In the genomic region with DNA sequence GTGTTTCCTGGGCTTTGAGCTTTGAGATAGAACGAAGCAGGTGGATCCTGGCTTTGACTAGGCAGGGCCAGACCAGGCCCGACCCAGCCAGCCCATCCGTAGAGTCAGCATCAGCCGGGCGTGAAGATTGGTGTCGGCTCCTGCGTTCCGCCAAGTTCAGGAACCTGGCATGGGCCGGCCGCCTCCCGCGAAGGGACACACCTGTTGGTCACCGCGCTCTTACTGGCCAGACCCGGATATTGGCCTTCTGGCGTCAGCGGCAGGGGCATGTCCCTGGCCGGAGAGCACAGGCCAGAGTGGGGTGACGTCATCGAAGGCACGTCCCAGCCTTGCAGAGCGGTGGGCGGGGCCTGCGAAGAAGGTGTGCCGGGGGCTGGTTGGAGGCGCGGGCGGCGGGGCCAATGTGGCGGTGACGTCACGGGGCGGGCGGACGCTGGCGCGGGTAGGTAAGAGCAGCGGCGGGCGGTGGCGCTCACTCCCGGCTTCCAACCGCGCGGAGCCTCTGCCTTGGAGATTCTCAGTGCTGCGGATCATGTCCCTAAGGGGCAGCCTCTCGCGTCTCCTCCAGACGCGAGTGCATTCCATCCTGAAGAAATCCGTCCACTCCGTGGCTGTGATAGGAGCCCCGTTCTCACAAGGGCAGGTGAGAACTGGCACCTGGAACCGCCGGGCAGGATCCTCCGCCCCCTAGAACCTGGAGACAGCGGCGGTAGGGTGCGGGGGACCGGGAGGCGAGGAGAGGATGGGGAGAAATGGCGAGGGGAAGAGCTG, we compare ENCODE assay signal across 8 cellular contexts. TPM values are rescaled to one million over a fixed set of nuclear protein-coding genes. Genes with fewer than 3 reads are reported as not detected.
DNase-seq lines count a peak whose midpoint lies in the region; ATAC-seq and TF ChIP-seq lines count a peak whose summit lies in the region.

A gene (plus strand): TSS at position 475 of the 771 bp plus-strand sequence. CDS start 58 bp downstream, at position 533.

- no peak for TF ChIP-seq CTCF in osteocyte (IDR thresholded peaks at IDR 0.05)
- TF ChIP-seq CTCF in thyroid gland (IDR thresholded peaks at IDR 0.05): no peak

- peak; percentile 86 for DNase-seq in NCI-H1092 (lab: John Stamatoyannopoulos, UW)
- peak; percentile 97 for DNase-seq in activated naive CD8-positive, alpha-beta T cell treated with anti-CD3 and anti-CD28 coated beads for 36 hours
- DNase-seq in head of caudate nucleus: peak; percentile 88 to 99 (median 97)
- DNase-seq in osteocyte (ENCODE audit: extremely low spot score, unreplicated experiment): peak; percentile 97
- peak; percentile 100 for DNase-seq in thyroid gland

- peaks cover 38 to 51% of the 10 kb centered on the region in 2 donors for H3K4me1 ChIP-seq in thyroid gland

- H3K27ac ChIP-seq in thyroid gland: peak within 1 kb of the TSS; percentile 87 to 96 (median 93)

- H3K27ac Mint-ChIP-seq in activated naive CD8-positive, alpha-beta T cell treated with anti-CD3 and anti-CD28 coated beads for 36 hours: peak within 1 kb of the TSS; percentile 34
- H3K27ac Mint-ChIP-seq in osteocyte (ENCODE audit: unreplicated experiment): peak within 1 kb of the TSS; percentile 97

- peak within 1 kb of the TSS; percentile 83 for H3K4me3 Mint-ChIP-seq in activated naive CD8-positive, alpha-beta T cell treated with anti-CD3 and anti-CD28 coated beads for 36 hours
- peak within 1 kb of the TSS; percentile 81 for H3K4me3 Mint-ChIP-seq in osteocyte (ENCODE audit: unreplicated experiment)

- H3K9me3 ChIP-seq in thyroid gland: no peaks in the 10 kb centered on the region

- intact Hi-C loops in head of caudate nucleus (cut with DNase I): loop anchor here (5.0 kb wide), 1 partner anchor 48 kb away; no protein-coding TSS in a partner anchor
- intact Hi-C loops in thyroid gland (cut with DNase I): loop anchor here (10.0 kb wide), 1 partner anchor 45 kb away; no protein-coding TSS in a partner anchor

- peaks cover 16% of the 10 kb centered on the region for H3K27me3 Mint-ChIP-seq in activated naive CD8-positive, alpha-beta T cell treated with anti-CD3 and anti-CD28 coated beads for 36 hours
- H3K27me3 Mint-ChIP-seq in osteocyte (ENCODE audit: unreplicated experiment): peaks cover 15% of the 10 kb centered on the region

- H3K36me3 ChIP-seq in thyroid gland: no peaks in the 10 kb centered on the region

- 0 to 1% methylated on average over 18 to 47 of the region's 62 CpGs for WGBS in thyroid gland, 2 donors

- H3K36me3 Mint-ChIP-seq in activated naive CD8-positive, alpha-beta T cell treated with anti-CD3 and anti-CD28 coated beads for 36 hours: peaks cover 3% of the 10 kb centered on the region
- H3K36me3 Mint-ChIP-seq in osteocyte (ENCODE audit: unreplicated experiment): peaks cover 6% of the 10 kb centered on the region

- H3K4me1 Mint-ChIP-seq in activated naive CD8-positive, alpha-beta T cell treated with anti-CD3 and anti-CD28 coated beads for 36 hours: peaks cover 37% of the 10 kb centered on the region
- peaks cover 32% of the 10 kb centered on the region for H3K4me1 Mint-ChIP-seq in osteocyte (ENCODE audit: unreplicated experiment)

- H3K9me3 Mint-ChIP-seq in activated naive CD8-positive, alpha-beta T cell treated with anti-CD3 and anti-CD28 coated beads for 36 hours: no peaks in the 10 kb centered on the region
- H3K9me3 Mint-ChIP-seq in osteocyte (ENCODE audit: unreplicated experiment): no peaks in the 10 kb centered on the region

- TF ChIP-seq POLR2A in thyroid gland (IDR thresholded peaks at IDR 0.05): peak; percentile 97 to 99

- H3K4me3 ChIP-seq in GM08714 (ENCODE audit: low read length) (peak within 1 kb of the TSS; percentile 72), thyroid gland (replicated peaks in 1 of 3) (peak within 1 kb of the TSS; percentile 13 to 80 (median 75))

- H3K27me3 ChIP-seq in thyroid gland: no peaks in the 10 kb centered on the region

- ATAC-seq in HG02610 (IDR thresholded peaks at IDR 0.05; ENCODE audit: unreplicated experiment) (peak; percentile 96), SK-N-SH treated with all-trans-retinoic acid at 6 μM for 48 hours (peak; percentile 92)

TF ChIP-seq in SK-N-SH treated with all-trans-retinoic acid at 6 μM for 48 hours, 23 proteins besides CTCF, POLR2A, EP300 and RAD21 (continues in another document):
- TF ChIP-seq PPARA (CRISPR knock-in tag; IDR thresholded peaks at IDR 0.05; ENCODE audit: borderline replicate concordance) (peak; percentile 94; the same call in 1 of the 2 replicates), ZNF70 (CRISPR knock-in tag; IDR thresholded peaks at IDR 0.05) (peak; percentile 55; the same call in 1 of the 2 replicates), ARNTL (CRISPR knock-in tag; IDR thresholded peaks at IDR 0.05; ENCODE audit: borderline replicate concordance, low read depth) (0 out of 2 replicates have a peak, but pooled peaks have one; percentile 73), ZNF8 (CRISPR knock-in tag; IDR thresholded peaks at IDR 0.05) (no peak), OSR1 (CRISPR knock-in tag; IDR thresholded peaks at IDR 0.05) (no peak), TCF4 (CRISPR knock-in tag; IDR thresholded peaks at IDR 0.05; ENCODE audit: borderline replicate concordance) (peak; percentile 29; the same call in 1 of the 2 replicates), SNAI2 (CRISPR knock-in tag; IDR thresholded peaks at IDR 0.05) (peak; percentile 88), ISL1 (CRISPR knock-in tag; IDR thresholded peaks at IDR 0.05) (no peak), ZFP30 (CRISPR knock-in tag; IDR thresholded peaks at IDR 0.05) (peak; percentile 76), ZFP3 (CRISPR knock-in tag; IDR thresholded peaks at IDR 0.05) (peak; percentile 86), CSDC2 (CRISPR knock-in tag; IDR thresholded peaks at IDR 0.05) (peak; percentile 83; the same call in 1 of the 2 replicates), ZNF565 (CRISPR knock-in tag; conservative IDR thresholded peaks at IDR 0.05; ENCODE audit: low read depth) (peak; percentile 97; the same call in 1 of the 2 replicates), BACH2 (CRISPR knock-in tag; IDR thresholded peaks at IDR 0.05; ENCODE audit: borderline replicate concordance) (peak; percentile 20; the same call in 1 of the 2 replicates)
- TF ChIP-seq, protein P1, sequence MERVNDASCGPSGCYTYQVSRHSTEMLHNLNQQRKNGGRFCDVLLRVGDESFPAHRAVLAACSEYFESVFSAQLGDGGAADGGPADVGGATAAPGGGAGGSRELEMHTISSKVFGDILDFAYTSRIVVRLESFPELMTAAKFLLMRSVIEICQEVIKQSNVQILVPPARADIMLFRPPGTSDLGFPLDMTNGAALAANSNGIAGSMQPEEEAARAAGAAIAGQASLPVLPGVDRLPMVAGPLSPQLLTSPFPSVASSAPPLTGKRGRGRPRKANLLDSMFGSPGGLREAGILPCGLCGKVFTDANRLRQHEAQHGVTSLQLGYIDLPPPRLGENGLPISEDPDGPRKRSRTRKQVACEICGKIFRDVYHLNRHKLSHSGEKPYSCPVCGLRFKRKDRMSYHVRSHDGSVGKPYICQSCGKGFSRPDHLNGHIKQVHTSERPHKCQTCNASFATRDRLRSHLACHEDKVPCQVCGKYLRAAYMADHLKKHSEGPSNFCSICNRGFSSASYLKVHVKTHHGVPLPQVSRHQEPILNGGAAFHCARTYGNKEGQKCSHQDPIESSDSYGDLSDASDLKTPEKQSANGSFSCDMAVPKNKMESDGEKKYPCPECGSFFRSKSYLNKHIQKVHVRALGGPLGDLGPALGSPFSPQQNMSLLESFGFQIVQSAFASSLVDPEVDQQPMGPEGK (CRISPR knock-in tag; IDR thresholded peaks at IDR 0.05; ENCODE audit: borderline replicate concordance): no peak
- TF ChIP-seq, protein P2, sequence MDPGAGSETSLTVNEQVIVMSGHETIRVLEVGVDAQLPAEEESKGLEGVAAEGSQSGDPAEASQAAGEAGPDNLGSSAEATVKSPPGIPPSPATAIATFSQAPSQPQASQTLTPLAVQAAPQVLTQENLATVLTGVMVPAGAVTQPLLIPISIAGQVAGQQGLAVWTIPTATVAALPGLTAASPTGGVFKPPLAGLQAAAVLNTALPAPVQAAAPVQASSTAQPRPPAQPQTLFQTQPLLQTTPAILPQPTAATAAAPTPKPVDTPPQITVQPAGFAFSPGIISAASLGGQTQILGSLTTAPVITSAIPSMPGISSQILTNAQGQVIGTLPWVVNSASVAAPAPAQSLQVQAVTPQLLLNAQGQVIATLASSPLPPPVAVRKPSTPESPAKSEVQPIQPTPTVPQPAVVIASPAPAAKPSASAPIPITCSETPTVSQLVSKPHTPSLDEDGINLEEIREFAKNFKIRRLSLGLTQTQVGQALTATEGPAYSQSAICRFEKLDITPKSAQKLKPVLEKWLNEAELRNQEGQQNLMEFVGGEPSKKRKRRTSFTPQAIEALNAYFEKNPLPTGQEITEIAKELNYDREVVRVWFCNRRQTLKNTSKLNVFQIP (CRISPR knock-in tag; IDR thresholded peaks at IDR 0.05; ENCODE audit: borderline replicate concordance, low read depth): no peak
- TF ChIP-seq, protein P3, sequence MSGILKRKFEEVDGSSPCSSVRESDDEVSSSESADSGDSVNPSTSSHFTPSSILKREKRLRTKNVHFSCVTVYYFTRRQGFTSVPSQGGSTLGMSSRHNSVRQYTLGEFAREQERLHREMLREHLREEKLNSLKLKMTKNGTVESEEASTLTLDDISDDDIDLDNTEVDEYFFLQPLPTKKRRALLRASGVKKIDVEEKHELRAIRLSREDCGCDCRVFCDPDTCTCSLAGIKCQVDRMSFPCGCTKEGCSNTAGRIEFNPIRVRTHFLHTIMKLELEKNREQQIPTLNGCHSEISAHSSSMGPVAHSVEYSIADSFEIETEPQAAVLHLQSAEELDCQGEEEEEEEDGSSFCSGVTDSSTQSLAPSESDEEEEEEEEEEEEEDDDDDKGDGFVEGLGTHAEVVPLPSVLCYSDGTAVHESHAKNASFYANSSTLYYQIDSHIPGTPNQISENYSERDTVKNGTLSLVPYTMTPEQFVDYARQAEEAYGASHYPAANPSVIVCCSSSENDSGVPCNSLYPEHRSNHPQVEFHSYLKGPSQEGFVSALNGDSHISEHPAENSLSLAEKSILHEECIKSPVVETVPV (CRISPR knock-in tag; IDR thresholded peaks at IDR 0.05): no peak
- TF ChIP-seq, protein P4, sequence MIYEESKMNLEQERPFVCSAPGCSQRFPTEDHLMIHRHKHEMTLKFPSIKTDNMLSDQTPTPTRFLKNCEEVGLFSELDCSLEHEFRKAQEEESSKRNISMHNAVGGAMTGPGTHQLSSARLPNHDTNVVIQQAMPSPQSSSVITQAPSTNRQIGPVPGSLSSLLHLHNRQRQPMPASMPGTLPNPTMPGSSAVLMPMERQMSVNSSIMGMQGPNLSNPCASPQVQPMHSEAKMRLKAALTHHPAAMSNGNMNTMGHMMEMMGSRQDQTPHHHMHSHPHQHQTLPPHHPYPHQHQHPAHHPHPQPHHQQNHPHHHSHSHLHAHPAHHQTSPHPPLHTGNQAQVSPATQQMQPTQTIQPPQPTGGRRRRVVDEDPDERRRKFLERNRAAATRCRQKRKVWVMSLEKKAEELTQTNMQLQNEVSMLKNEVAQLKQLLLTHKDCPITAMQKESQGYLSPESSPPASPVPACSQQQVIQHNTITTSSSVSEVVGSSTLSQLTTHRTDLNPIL (CRISPR knock-in tag; IDR thresholded peaks at IDR 0.05; ENCODE audit: low read depth): peak; percentile 92

RNA-seq across cellular contexts. Expression of the gene that starts here (rescaled TPM):
- total RNA-seq in activated naive CD8-positive, alpha-beta T cell treated with anti-CD3 and anti-CD28 coated beads for 36 hours: 10 to 100 TPM in 1 of 2 experiments, 1 to 10 TPM in 1; 8.7 to 10.2 TPM
- total RNA-seq in osteocyte: 3.2 and 4.2 TPM in 2 replicates
- total RNA-seq in thyroid gland: 100 to 1,000 TPM in 2 of 4 donors, 10 to 100 TPM in 2; 76.1 to 160 (median 95.0) TPM

Comparison
In these comparisons a context has a peak if more than half of its experiments do, and no peak if none do; other contexts are left out.
1. Peak in every context shown above with its lines: DNase-seq, ATAC-seq, H3K4me3 ChIP-seq and H3K27ac ChIP-seq.
2. RNA of the gene that starts here (total RNA-seq): 76.1 to 160 TPM in thyroid gland; 8.7 to 10.2 TPM in activated naive CD8-positive, alpha-beta T cell treated with anti-CD3 and anti-CD28 coated beads for 36 hours and 3.2 to 4.2 TPM in osteocyte; every median in the first group is over 4 times any median in the second.